ENCODE assay signal across 28 cellular contexts in genomic region chr4:178955614-178956013, GRCh38.
"Had no signal": no experiment of that assay in that cellular context is flagged by ENCODE, and none has a peak within 500 bp of the region (broad histone marks: within the 10 kb centered on the region; RNA-seq: fewer than 3 reads in every experiment).

No MANE protein-coding gene starts in this region.

- H3K27ac ChIP-seq: colonic mucosa, coronary artery, dorsolateral prefrontal cortex, epithelial cell of prostate, esophagus muscularis mucosa, esophagus squamous epithelium, foreskin keratinocyte, gastrocnemius medialis, gastroesophageal sphincter, heart left ventricle, heart right ventricle, hepatocyte had no signal

- H3K4me1 ChIP-seq: colonic mucosa, esophagus muscularis mucosa, esophagus squamous epithelium, foreskin keratinocyte, gastrocnemius medialis, gastroesophageal sphincter, heart left ventricle, heart right ventricle had no signal

- H2AFZ ChIP-seq: hepatocyte had no signal

- H3K9me3 ChIP-seq: colonic mucosa, esophagus muscularis mucosa, esophagus squamous epithelium, gastrocnemius medialis, gastroesophageal sphincter, heart left ventricle had no signal

- H3K4me2 ChIP-seq: hepatocyte had no signal

- H3K36me3 ChIP-seq: colonic mucosa, esophagus muscularis mucosa, esophagus squamous epithelium, gastrocnemius medialis, gastroesophageal sphincter, heart left ventricle, heart right ventricle had no signal

- FAIRE-seq: endometrium, endothelial cell of umbilical vein, frontal cortex had no signal

- H3K79me2 ChIP-seq: hepatocyte had no signal

- DNase-seq: colonic mucosa; cortex of kidney; dermis blood vessel endothelial cell; dorsolateral prefrontal cortex; effector CD4-positive, alpha-beta T cell; effector CD8-positive, alpha-beta T cell; effector memory CD4-positive, alpha-beta T cell; effector memory CD8-positive, alpha-beta T cell; endodermal cell; erythroblast; esophagus squamous epithelium; foreskin fibroblast; foreskin keratinocyte; foreskin melanocyte; gastrocnemius medialis; glutamatergic neuron; head of caudate nucleus; heart left ventricle; heart right ventricle had no signal

- ATAC-seq: effector memory CD8-positive, alpha-beta T cell; esophagus mucosa; foreskin keratinocyte; gastrocnemius medialis; gastroesophageal sphincter; heart left ventricle; heart right ventricle had no signal

- H3K27me3 ChIP-seq: colonic mucosa, dorsolateral prefrontal cortex, esophagus muscularis mucosa, esophagus squamous epithelium, foreskin keratinocyte, gastrocnemius medialis, gastroesophageal sphincter, heart left ventricle, heart right ventricle, hepatocyte had no signal

- H3K4me3 ChIP-seq: colonic mucosa, coronary artery, dorsolateral prefrontal cortex, esophagus muscularis mucosa, esophagus squamous epithelium, gastrocnemius medialis, gastroesophageal sphincter, heart left ventricle, heart right ventricle, hepatocyte had no signal
